1 cellular context compared by ENCODE assay signal in genomic region chr2:44181648-44182047, GRCh38.
TF ChIP-seq lines count a peak whose summit lies in the region.

No MANE protein-coding gene starts in this region.

TF ChIP-seq in WTC11, 78 proteins besides CTCF, POLR2A, EP300 and RAD21 (continued from another document):
- TF ChIP-seq STAT6 (CRISPR knock-in tag; conservative IDR thresholded peaks at IDR 0.05; ENCODE audit: low read depth) = no peak
- TF ChIP-seq TEAD1 (CRISPR knock-in tag; IDR thresholded peaks at IDR 0.05) = no peak
- no peak for TF ChIP-seq TEAD4 (CRISPR knock-in tag; IDR thresholded peaks at IDR 0.05)
- TF ChIP-seq SMAD4 (CRISPR knock-in tag; IDR thresholded peaks at IDR 0.05) = no peak
- no peak for TF ChIP-seq ZNF532 (CRISPR knock-in tag; IDR thresholded peaks at IDR 0.05; ENCODE audit: borderline replicate concordance)
